Comparison of ENCODE assay signal across 1 cellular context in genomic region chr17:39996162-39996561, GRCh38.
TF ChIP-seq lines count a peak whose summit lies in the region.

No MANE protein-coding gene starts in this region.

TF ChIP-seq in IMR-90, 13 proteins besides CTCF, POLR2A, EP300 and RAD21:
- TF ChIP-seq ELK1 (IDR thresholded peaks at IDR 0.05; ENCODE audit: borderline replicate concordance, low read depth, low read length) = no peak
- no peak for TF ChIP-seq FOS (IDR thresholded peaks at IDR 0.05; ENCODE audit: low read depth, low read length)
- TF ChIP-seq USF2 (IDR thresholded peaks at IDR 0.05; ENCODE audit: low read depth, low read length) = no peak
- no peak for TF ChIP-seq RCOR1 (IDR thresholded peaks at IDR 0.05; ENCODE audit: insufficient replicate concordance, low read length)
- no peak for TF ChIP-seq SMC3 (IDR thresholded peaks at IDR 0.05; ENCODE audit: low read depth, low read length)
